ENCODE assay signal across 25 cellular contexts in genomic region chr15:68984589-68984988, GRCh38. TPM values are rescaled to one million over a fixed set of nuclear protein-coding genes. Genes with fewer than 3 reads are reported as not detected.
DNase-seq lines count a peak whose midpoint lies in the region; ATAC-seq and TF ChIP-seq lines count a peak whose summit lies in the region.
"Had no signal": no experiment of that assay in that cellular context is flagged by ENCODE, and none has a peak within 500 bp of the region (broad histone marks: within the 10 kb centered on the region; RNA-seq: fewer than 3 reads in every experiment).

No MANE protein-coding gene starts in this region.

- H3K4me1 ChIP-seq in BLaER1 treated with 17β-estradiol and CSF1 and Interleukin-3, amounts not matched to agents 10 nM and 100 nM = peaks cover 4 to 13% (median 10%) of the 10 kb centered on the region in 10 experiments; a peak in 15 of 20 replicates
- H3K4me1 ChIP-seq in mesenchymal stem cell (ENCODE audit: control insufficient read depth, insufficient read depth, low read depth, low read length) (peaks cover 3% of the 10 kb centered on the region), parathyroid adenoma (peaks cover 17% of the 10 kb centered on the region), BE2C (no peaks in the 10 kb centered on the region)

- no peaks in the 10 kb centered on the region for H3K9me3 Mint-ChIP-seq in activated CD4-positive, alpha-beta T cell treated with anti-CD3 and anti-CD28 coated beads, Interleukin-2, amount 10 ng/mL, durations not matched to agents 7 days and 5 days

- CTCF ChIA-PET in activated CD4-positive, alpha-beta T cell treated with anti-CD3 and anti-CD28 coated beads, Interleukin-2, amount 10 ng/mL, durations not matched to agents 7 days and 5 days (lab: Charles Lee) = interaction anchor here (1.0 kb wide), 1 partner anchor 9 kb away, joined by 3 read pairs; no protein-coding TSS in a partner anchor

- H2BK5ac ChIP-seq in mesenchymal stem cell (ENCODE audit: low read depth, low read length, poor library complexity, severe bottlenecking) = peak overlapping the region; percentile 59

- no peak overlapping the region for H3K4me3 ChIP-seq in BLaER1 treated with 17β-estradiol and CSF1 and Interleukin-3, amounts not matched to agents 10 nM and 100 nM
- H3K4me3 ChIP-seq in mesenchymal stem cell (ENCODE audit: insufficient read depth in 1 of 2, low read depth in 1 of 2, low read length in 2 of 2) (no peak overlapping the region), parathyroid adenoma (ENCODE audit: low read depth, low read length) (peak overlapping the region; percentile 6), BE2C (ENCODE audit: low read depth, low read length) (no peak overlapping the region)
- H3K4me3 ChIP-seq: MG63, SK-N-MC had no signal

- no peak overlapping the region for H3K18ac ChIP-seq in mesenchymal stem cell (ENCODE audit: low read depth in 1 of 2, low read length in 2 of 2)

- H2AFZ ChIP-seq in mesenchymal stem cell (ENCODE audit: low read depth, low read length) (no peak overlapping the region), parathyroid adenoma (peak overlapping the region; percentile 70)

- intact Hi-C loops in Right ventricle myocardium superior (cut with DNase I) = no loop called here

- H3K27ac ChIP-seq in BLaER1 treated with 17β-estradiol and CSF1 and Interleukin-3, amounts not matched to agents 10 nM and 100 nM = no peak overlapping the region
- H3K27ac ChIP-seq in mesenchymal stem cell (ENCODE audit: low read length, poor library complexity, severe bottlenecking) = peak overlapping the region; percentile 80
- H3K27ac ChIP-seq in parathyroid adenoma = peak overlapping the region; percentile 89
- H3K27ac ChIP-seq: C4-2B, RWPE1, SK-N-MC had no signal

- no peak overlapping the region for H3K14ac ChIP-seq in mesenchymal stem cell (ENCODE audit: low read length in 2 of 2)

- H3K23ac ChIP-seq in mesenchymal stem cell (ENCODE audit: low read length in 2 of 2) = no peak overlapping the region

- peaks cover 4% of the 10 kb centered on the region for H3K27me3 Mint-ChIP-seq in activated CD4-positive, alpha-beta T cell treated with anti-CD3 and anti-CD28 coated beads, Interleukin-2, amount 10 ng/mL, durations not matched to agents 7 days and 5 days

- no peak overlapping the region for H2BK120ac ChIP-seq in mesenchymal stem cell (ENCODE audit: low read depth, low read length)

- DNase-seq in amniotic epithelial cell (ENCODE audit: low read depth) = peak; percentile 72
- DNase-seq in mesenchymal stem cell = no peak
- no peak for DNase-seq in BE2C
- DNase-seq in Right ventricle myocardium superior = no peak
- no peak for DNase-seq in activated CD4-positive, alpha-beta T cell treated with anti-CD3 and anti-CD28 coated beads, Interleukin-2, amount 10 ng/mL, durations not matched to agents 7 days and 5 days
- DNase-seq: Calu3, DMS79 treated with DMSO at 0.1 percent for 48 hours, GF-D8, KG1, MG63, NCI-H1048, NCI-H1417, NCI-H1694, NCI-H2081, NCI-H2227 treated with DMSO at 0.1 percent for 48 hours, NCI-H69, SHP77 treated with DMSO at 0.1 percent for 48 hours had no signal

- no peaks in the 10 kb centered on the region for H3K79me1 ChIP-seq in mesenchymal stem cell (replicated peaks; ENCODE audit: low read length, poor library complexity, severe bottlenecking)

- H4K8ac ChIP-seq in mesenchymal stem cell (ENCODE audit: low read length) = no peak overlapping the region

- H2BK15ac ChIP-seq in mesenchymal stem cell (ENCODE audit: low read depth, poor library complexity, severe bottlenecking) = no peak overlapping the region

- H3K27ac Mint-ChIP-seq in activated CD4-positive, alpha-beta T cell treated with anti-CD3 and anti-CD28 coated beads, Interleukin-2, amount 10 ng/mL, durations not matched to agents 7 days and 5 days = no peak overlapping the region

- no peak overlapping the region for H2AK5ac ChIP-seq in mesenchymal stem cell (ENCODE audit: low read length, severe bottlenecking)

- no peaks in the 10 kb centered on the region for H3K36me3 Mint-ChIP-seq in activated CD4-positive, alpha-beta T cell treated with anti-CD3 and anti-CD28 coated beads, Interleukin-2, amount 10 ng/mL, durations not matched to agents 7 days and 5 days (ENCODE audit: low read depth)

- WGBS in mesenchymal stem cell = 100% methylated on average over 1 of the region's 3 CpGs

- H3K9me3 ChIP-seq in BLaER1 treated with 17β-estradiol and CSF1 and Interleukin-3, amounts not matched to agents 10 nM and 100 nM (replicated peaks in 1 of 11) = peaks cover 0 to 5% (median 0%) of the 10 kb centered on the region in 11 experiments; a peak in 1 of 22 replicates
- H3K9me3 ChIP-seq in mesenchymal stem cell (ENCODE audit: control insufficient read depth, low read length) (no peaks in the 10 kb centered on the region), parathyroid adenoma (ENCODE audit: control insufficient read depth, low read length) (no peaks in the 10 kb centered on the region), BE2C (no peaks in the 10 kb centered on the region)
- H3K9me3 ChIP-seq: MG63 had no signal

- no peaks in the 10 kb centered on the region for H3K4me1 Mint-ChIP-seq in activated CD4-positive, alpha-beta T cell treated with anti-CD3 and anti-CD28 coated beads, Interleukin-2, amount 10 ng/mL, durations not matched to agents 7 days and 5 days

- TF ChIP-seq CTCF in parathyroid adenoma (IDR thresholded peaks at IDR 0.05) (no peak), BE2C (IDR thresholded peaks at IDR 0.05; ENCODE audit: low read depth, low read length) (no peak)

- no peaks in the 10 kb centered on the region for H4K20me1 ChIP-seq in BLaER1 treated with 17β-estradiol and CSF1 and Interleukin-3, amounts not matched to agents 10 nM and 100 nM

- H3K36me3 ChIP-seq in BLaER1 treated with 17β-estradiol and CSF1 and Interleukin-3, amounts not matched to agents 10 nM and 100 nM = no peaks in the 10 kb centered on the region
- H3K36me3 ChIP-seq in mesenchymal stem cell (ENCODE audit: control insufficient read depth in 1 of 2, insufficient read depth in 2 of 2, low read depth in 1 of 2, low read length in 2 of 2) = no peaks in the 10 kb centered on the region
- H3K36me3 ChIP-seq in parathyroid adenoma (ENCODE audit: control insufficient read depth, insufficient read depth, low read length) = no peaks in the 10 kb centered on the region
- H3K36me3 ChIP-seq in BE2C = no peaks in the 10 kb centered on the region
- H3K36me3 ChIP-seq: MG63 had no signal

- H3K4ac ChIP-seq in mesenchymal stem cell (ENCODE audit: low read depth in 1 of 2, low read length in 2 of 2) = no peak overlapping the region

- H2BK12ac ChIP-seq in mesenchymal stem cell (ENCODE audit: low read length in 2 of 2) = no peak overlapping the region

- H3K4me3 Mint-ChIP-seq in activated CD4-positive, alpha-beta T cell treated with anti-CD3 and anti-CD28 coated beads, Interleukin-2, amount 10 ng/mL, durations not matched to agents 7 days and 5 days = no peak overlapping the region

- H3K4me2 ChIP-seq in BLaER1 treated with 17β-estradiol and CSF1 and Interleukin-3, amounts not matched to agents 10 nM and 100 nM = peak overlapping the region in 7 of 11 experiments; percentile 5 to 43 (median 20); a peak in 7 of 22 replicates
- H3K4me2 ChIP-seq in mesenchymal stem cell (ENCODE audit: low read length, poor library complexity, severe bottlenecking) (peak overlapping the region; percentile 55), parathyroid adenoma (ENCODE audit: low read length) (peak overlapping the region; percentile 59)

- H4K91ac ChIP-seq in mesenchymal stem cell (ENCODE audit: low read length) = no peak overlapping the region

- no peaks in the 10 kb centered on the region for H3K79me2 ChIP-seq in parathyroid adenoma

- POLR2A ChIA-PET in activated CD4-positive, alpha-beta T cell treated with anti-CD3 and anti-CD28 coated beads, Interleukin-2, amount 10 ng/mL, durations not matched to agents 7 days and 5 days (lab: Charles Lee) = no interaction called here

- H3K27me3 ChIP-seq in BLaER1 treated with 17β-estradiol and CSF1 and Interleukin-3, amounts not matched to agents 10 nM and 100 nM = no peaks in the 10 kb centered on the region
- H3K27me3 ChIP-seq in mesenchymal stem cell (ENCODE audit: control insufficient read depth in 1 of 2, insufficient read depth in 1 of 2, low read length in 2 of 2) = peaks cover 23 to 35% of the 10 kb centered on the region in 2 experiments
- H3K27me3 ChIP-seq in parathyroid adenoma (ENCODE audit: control insufficient read depth, insufficient read depth, low read length) = no peaks in the 10 kb centered on the region
- no peaks in the 10 kb centered on the region for H3K27me3 ChIP-seq in BE2C
- H3K27me3 ChIP-seq: MG63 had no signal

- ATAC-seq in HG03045 (IDR thresholded peaks at IDR 0.05; ENCODE audit: unreplicated experiment) (no peak), Right ventricle myocardium superior (ENCODE audit: poor library complexity) (no peak)
- ATAC-seq: Panc1 had no signal

- no peak overlapping the region for H3K9ac ChIP-seq in BLaER1 treated with 17β-estradiol and CSF1 and Interleukin-3, amounts not matched to agents 10 nM and 100 nM
- no peak overlapping the region for H3K9ac ChIP-seq in mesenchymal stem cell (ENCODE audit: low read length)
- no peak overlapping the region for H3K9ac ChIP-seq in parathyroid adenoma

RNA-seq across cellular contexts. Expression of gene NOX5, which starts 29.9 kb away (rescaled TPM):
- polyA plus RNA-seq in mesenchymal stem cell (2013, experiment 1 of 2) = 0.04 TPM
- polyA plus RNA-seq in mesenchymal stem cell (2013, experiment 2 of 2) = 0.03 TPM
- 0.06 TPM for polyA plus RNA-seq in BE2C (2012; ENCODE audit: insufficient read depth, insufficient read length, low read depth)
- total RNA-seq in Right ventricle myocardium superior = not detected
- not detected for total RNA-seq in activated CD4-positive, alpha-beta T cell treated with anti-CD3 and anti-CD28 coated beads, Interleukin-2, amount 10 ng/mL, durations not matched to agents 7 days and 5 days

RNA-seq across cellular contexts. Expression of gene SPESP1, which starts 54.3 kb away (rescaled TPM):
- not detected for polyA plus RNA-seq in mesenchymal stem cell (2013, experiment 1 of 2)
- polyA plus RNA-seq in mesenchymal stem cell (2013, experiment 2 of 2) = not detected
- polyA plus RNA-seq in BE2C (2012; ENCODE audit: insufficient read depth, insufficient read length, low read depth) = 0.73 TPM
- 7.6 TPM for total RNA-seq in Right ventricle myocardium superior
- under 1 TPM; 0.23 to 0.50 TPM for total RNA-seq in activated CD4-positive, alpha-beta T cell treated with anti-CD3 and anti-CD28 coated beads, Interleukin-2, amount 10 ng/mL, durations not matched to agents 7 days and 5 days
- total RNA-seq: Calu3, NCI-H460 had no signal

Comparison
In these comparisons a context has a peak if more than half of its experiments do, and no peak if none do; other contexts are left out.
1. H3K27ac ChIP-seq: peak in mesenchymal stem cell (single experiment) and parathyroid adenoma (single experiment); none in BLaER1 treated with 17β-estradiol and CSF1 and Interleukin-3, amounts not matched to agents 10 nM and 100 nM (0 of 11).
2. Peak in every context shown above with its lines, with median percentiles within 50 percentile points of each other: H3K4me2 ChIP-seq.